ENCODE assay signal across 12 cellular contexts in the genomic region with DNA sequence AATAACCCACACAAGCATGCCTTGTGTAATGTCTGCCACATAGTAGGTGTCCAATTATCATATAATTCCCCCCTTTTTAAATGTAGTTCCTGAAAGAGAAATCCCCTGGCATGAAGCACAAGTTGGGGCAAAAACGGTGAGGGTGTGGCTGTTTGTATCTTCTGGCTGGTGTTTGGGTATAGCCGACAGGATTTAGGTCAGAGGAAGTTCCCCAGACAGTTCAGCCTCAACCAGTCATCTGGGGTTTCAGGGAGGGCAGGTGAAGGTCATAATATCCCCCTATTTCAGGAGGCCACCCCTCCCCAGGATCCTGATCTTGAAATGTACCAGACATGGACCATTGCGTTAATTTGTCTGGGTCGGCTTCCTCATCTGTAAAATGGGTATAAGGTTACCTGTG. TPM values are rescaled to one million over a fixed set of nuclear protein-coding genes. Genes with fewer than 3 reads are reported as not detected.
A peak's percentile ranks its signal among the peaks of the same experiment; 100 is the strongest.
DNase-seq lines count a peak whose midpoint lies in the region; ATAC-seq and TF ChIP-seq lines count a peak whose summit lies in the region.
"Had no signal": no experiment of that assay in that cellular context is flagged by ENCODE, and none has a peak within 500 bp of the region (broad histone marks: within the 10 kb centered on the region; RNA-seq: fewer than 3 reads in every experiment).

No MANE protein-coding gene starts in this region.

- H3K9me3 Mint-ChIP-seq in CD8-positive, alpha-beta T cell = no peaks in the 10 kb centered on the region
- H3K9me3 Mint-ChIP-seq in MCF 10A (ENCODE audit: unreplicated experiment) (no peaks in the 10 kb centered on the region), nephron (no peaks in the 10 kb centered on the region)

- BruUV-seq in MCF 10A (replicated peaks; lab: Mats Ljungman, UMichigan) = no TSS peak

- H3K36me3 Mint-ChIP-seq in CD8-positive, alpha-beta T cell = peaks cover 2% of the 10 kb centered on the region
- no peaks in the 10 kb centered on the region for H3K36me3 Mint-ChIP-seq in T-helper 17 cell (ENCODE audit: low read depth)
- peaks cover 7% of the 10 kb centered on the region for H3K36me3 Mint-ChIP-seq in MCF 10A (ENCODE audit: insufficient read depth, unreplicated experiment)
- no peaks in the 10 kb centered on the region for H3K36me3 Mint-ChIP-seq in nephron (ENCODE audit: low read depth)

- peaks cover 36% of the 10 kb centered on the region for H3K4me1 ChIP-seq in CD8-positive, alpha-beta T cell (ENCODE audit: insufficient read depth, low read length)

- CTCF ChIA-PET in CD8-positive, alpha-beta T cell (lab: Charles Lee) = no interaction called here
- CTCF ChIA-PET in MCF 10A (lab: Yijun Ruan, JAX) = interaction anchor here (0.7 kb wide), 1 partner anchor 27 kb away, joined by 3 read pairs; no protein-coding TSS in a partner anchor

- no peaks in the 10 kb centered on the region for H3K36me3 ChIP-seq in CD8-positive, alpha-beta T cell (ENCODE audit: insufficient read depth, low read length)
- H3K36me3 ChIP-seq: BLaER1 treated with 17β-estradiol and CSF1 and Interleukin-3, amounts not matched to agents 10 nM and 100 nM had no signal

- peak overlapping the region; percentile 23 for H3K4me3 Mint-ChIP-seq in CD8-positive, alpha-beta T cell
- peak overlapping the region; percentile 74 for H3K4me3 Mint-ChIP-seq in T-helper 17 cell
- H3K4me3 Mint-ChIP-seq in MCF 10A (ENCODE audit: unreplicated experiment) = no peak overlapping the region
- peak overlapping the region in 1 of 3 experiments; percentile 24 for H3K4me3 Mint-ChIP-seq in nephron

- POLR2A ChIA-PET in CD8-positive, alpha-beta T cell (lab: Charles Lee) = interaction anchor here (1.1 to 1.4 kb wide), 2 partner anchors 29 to 73 kb away, joined by 3 to 4 read pairs; a partner anchor contains a TSS
- POLR2A ChIA-PET in MCF 10A (lab: Yijun Ruan, JAX) = interaction anchor here (2.1 to 2.2 kb wide), 2 partner anchors 27 to 29 kb away, joined by 10 to 29 read pairs; a partner anchor contains a TSS

- no peaks in the 10 kb centered on the region for H3K27me3 Mint-ChIP-seq in CD8-positive, alpha-beta T cell (ENCODE audit: low read depth)
- H3K27me3 Mint-ChIP-seq in T-helper 17 cell = no peaks in the 10 kb centered on the region
- H3K27me3 Mint-ChIP-seq in MCF 10A (ENCODE audit: insufficient read depth, unreplicated experiment) = no peaks in the 10 kb centered on the region
- H3K27me3 Mint-ChIP-seq in nephron (ENCODE audit: low read depth) = no peaks in the 10 kb centered on the region

- ATAC-seq in CD8-positive, alpha-beta T cell = peak; percentile 71
- ATAC-seq in T-helper 17 cell = peak; percentile 85
- no peak for ATAC-seq in GM18858 (IDR thresholded peaks at IDR 0.05; ENCODE audit: unreplicated experiment)

- peak; percentile 19 to 78 (median 38) for DNase-seq in CD8-positive, alpha-beta T cell
- DNase-seq in T-helper 17 cell (peak; percentile 30 to 61 (median 55)), MCF 10A (ENCODE audit: unreplicated experiment) (peak; percentile 19), GM03348 (ENCODE audit: low spot score) (no peak), Ammon's horn (ENCODE audit: low spot score) (no peak), glomerular visceral epithelial cell (ENCODE audit: extremely low spot score) (no peak)
- DNase-seq: cortex of kidney, glutamatergic neuron, posterior cingulate gyrus had no signal

- no peak overlapping the region for H3K4me3 ChIP-seq in CD8-positive, alpha-beta T cell (ENCODE audit: low read depth, low read length)
- H3K4me3 ChIP-seq: BLaER1 treated with 17β-estradiol and CSF1 and Interleukin-3, amounts not matched to agents 10 nM and 100 nM had no signal

- peaks cover 53% of the 10 kb centered on the region for H3K4me1 Mint-ChIP-seq in CD8-positive, alpha-beta T cell (ENCODE audit: low read depth)
- peaks cover 39% of the 10 kb centered on the region for H3K4me1 Mint-ChIP-seq in T-helper 17 cell
- H3K4me1 Mint-ChIP-seq in MCF 10A (ENCODE audit: insufficient read depth, unreplicated experiment) = peaks cover 24% of the 10 kb centered on the region
- peaks cover 30% of the 10 kb centered on the region for H3K4me1 Mint-ChIP-seq in nephron

- no peak for TF ChIP-seq CTCF in CD8-positive, alpha-beta T cell (IDR thresholded peaks at IDR 0.05)
- TF ChIP-seq CTCF in MCF 10A (IDR thresholded peaks at IDR 0.05; ENCODE audit: unreplicated experiment) (no peak), nephron (IDR thresholded peaks at IDR 0.05; ENCODE audit: unreplicated experiment in 3 of 3) (no peak)

- peak overlapping the region; percentile 76 for H3K27ac Mint-ChIP-seq in CD8-positive, alpha-beta T cell
- H3K27ac Mint-ChIP-seq in T-helper 17 cell = peak overlapping the region; percentile 87
- no peak overlapping the region for H3K27ac Mint-ChIP-seq in MCF 10A (ENCODE audit: low read depth, unreplicated experiment)
- peak overlapping the region; percentile 12 to 62 (median 54) for H3K27ac Mint-ChIP-seq in nephron

- no peaks in the 10 kb centered on the region for H3K9me3 ChIP-seq in CD8-positive, alpha-beta T cell (ENCODE audit: low read length)
- H3K9me3 ChIP-seq in T-helper 17 cell (ENCODE audit: control insufficient read depth, low read length, poor library complexity, severe bottlenecking) = no peaks in the 10 kb centered on the region
- H3K9me3 ChIP-seq: BLaER1 treated with 17β-estradiol and CSF1 and Interleukin-3, amounts not matched to agents 10 nM and 100 nM had no signal

- H3K27ac ChIP-seq in CD8-positive, alpha-beta T cell (ENCODE audit: low read depth, low read length) = peak overlapping the region; percentile 5
- H3K27ac ChIP-seq: BLaER1 treated with 17β-estradiol and CSF1 and Interleukin-3, amounts not matched to agents 10 nM and 100 nM had no signal

- H3K27me3 ChIP-seq in CD8-positive, alpha-beta T cell (ENCODE audit: insufficient read depth, low read length) = no peaks in the 10 kb centered on the region
- H3K27me3 ChIP-seq: BLaER1 treated with 17β-estradiol and CSF1 and Interleukin-3, amounts not matched to agents 10 nM and 100 nM had no signal

- intact Hi-C loops in CD8-positive, alpha-beta T cell (cut with DNase I, micrococcal nuclease) = no loop called here
- intact Hi-C loops in MCF 10A (cut with micrococcal nuclease) = loop anchor here (10.0 kb wide), 1 partner anchor 202 kb away; no protein-coding TSS in a partner anchor

RNA-seq across cellular contexts. Expression of a gene that starts 29.1 kb away (rescaled TPM):
- total RNA-seq in CD8-positive, alpha-beta T cell = 100 to 1,000 TPM; 595 to 598 TPM
- total RNA-seq in T-helper 17 cell (1,000 to 10,000 TPM; 1,878 to 2,007 TPM), MCF 10A (2022) (60.6 and 71.5 TPM in 2 replicates)

Comparison
In these comparisons a context has a peak if more than half of its experiments do, and no peak if none do; other contexts are left out.
1. DNase-seq: peak in CD8-positive, alpha-beta T cell (7 of 7), T-helper 17 cell (3 of 3) and MCF 10A (single experiment); none in GM03348 (single experiment), Ammon's horn (single experiment) and glomerular visceral epithelial cell (single experiment).